ENCODE assay signal across 8 cellular contexts in genomic region chr12:74412607-74413230, GRCh38.
DNase-seq lines count a peak whose midpoint lies in the region; ATAC-seq and TF ChIP-seq lines count a peak whose summit lies in the region.

No MANE protein-coding gene starts in this region.

- no peaks in the 10 kb centered on the region for H3K4me1 ChIP-seq in vagina

- no peaks in the 10 kb centered on the region for H3K36me3 Mint-ChIP-seq in natural killer cell
- H3K36me3 Mint-ChIP-seq in natural killer cell treated with Interleukin-12 subunit alpha and Interleukin-12 subunit beta and Interleukin-15 and Interleukin-18, amount 100 ng/mL, for 72 hours = no peaks in the 10 kb centered on the region
- H3K36me3 Mint-ChIP-seq in activated T-cell treated with anti-CD3 and anti-CD28 coated beads, Interleukin-2, amount 50 U/mL, for 72 hours (ENCODE audit: insufficient read depth in 2 of 2) = no peaks in the 10 kb centered on the region

- TF ChIP-seq POLR2A in vagina (IDR thresholded peaks at IDR 0.05) = no peak

- TF ChIP-seq CTCF in natural killer cell (IDR thresholded peaks at IDR 0.05) = peak; percentile 61
- peak; percentile 34 for TF ChIP-seq CTCF in fibroblast of pulmonary artery (IDR thresholded peaks at IDR 0.05; ENCODE audit: low read length, missing control alignments)
- TF ChIP-seq CTCF in vagina (IDR thresholded peaks at IDR 0.05) = peak; percentile 13 to 31 (median 15)

- no peak overlapping the region for H3K27ac ChIP-seq in vagina

- H3K4me3 ChIP-seq in fibroblast of pulmonary artery (replicated peaks; ENCODE audit: low read depth, low read length) (no peak overlapping the region), vagina (no peak overlapping the region)

- ATAC-seq in natural killer cell (no peak), GM19035 (IDR thresholded peaks at IDR 0.05; ENCODE audit: unreplicated experiment) (no peak), HG03378 (IDR thresholded peaks at IDR 0.05; ENCODE audit: unreplicated experiment) (no peak)
- ATAC-seq in natural killer cell treated with Interleukin-12 subunit alpha and Interleukin-12 subunit beta and Interleukin-15 and Interleukin-18, amount 100 ng/mL, for 72 hours = no peak
- no peak for ATAC-seq in activated T-cell treated with anti-CD3 and anti-CD28 coated beads, Interleukin-2, amount 50 U/mL, for 72 hours (replicated peaks in 1 of 2)

- H3K27ac Mint-ChIP-seq in natural killer cell = no peak overlapping the region
- no peak overlapping the region for H3K27ac Mint-ChIP-seq in natural killer cell treated with Interleukin-12 subunit alpha and Interleukin-12 subunit beta and Interleukin-15 and Interleukin-18, amount 100 ng/mL, for 72 hours
- H3K27ac Mint-ChIP-seq in activated T-cell treated with anti-CD3 and anti-CD28 coated beads, Interleukin-2, amount 50 U/mL, for 72 hours = no peak overlapping the region

- intact Hi-C loops in natural killer cell (cut with micrococcal nuclease) = loop anchor here (1.0 kb wide), 1 partner anchor 125 kb away; the partner anchor contains the start of gene ATXN7L3B
- intact Hi-C loops in vagina (cut with DNase I) = no loop called here

- H3K9me3 ChIP-seq in vagina = no peaks in the 10 kb centered on the region

- H3K9me3 Mint-ChIP-seq in natural killer cell = no peaks in the 10 kb centered on the region
- H3K9me3 Mint-ChIP-seq in natural killer cell treated with Interleukin-12 subunit alpha and Interleukin-12 subunit beta and Interleukin-15 and Interleukin-18, amount 100 ng/mL, for 72 hours = no peaks in the 10 kb centered on the region
- no peaks in the 10 kb centered on the region for H3K9me3 Mint-ChIP-seq in activated T-cell treated with anti-CD3 and anti-CD28 coated beads, Interleukin-2, amount 50 U/mL, for 72 hours

- H3K27me3 Mint-ChIP-seq in natural killer cell (ENCODE audit: low read depth in 2 of 2) = peaks cover 8 to 36% of the 10 kb centered on the region in 2 donors
- H3K27me3 Mint-ChIP-seq in natural killer cell treated with Interleukin-12 subunit alpha and Interleukin-12 subunit beta and Interleukin-15 and Interleukin-18, amount 100 ng/mL, for 72 hours = peaks cover 10 to 13% of the 10 kb centered on the region in 2 donors
- H3K27me3 Mint-ChIP-seq in activated T-cell treated with anti-CD3 and anti-CD28 coated beads, Interleukin-2, amount 50 U/mL, for 72 hours (ENCODE audit: low read depth) = peaks cover 6% of the 10 kb centered on the region

- no peak overlapping the region for H3K4me3 Mint-ChIP-seq in natural killer cell
- no peak overlapping the region for H3K4me3 Mint-ChIP-seq in natural killer cell treated with Interleukin-12 subunit alpha and Interleukin-12 subunit beta and Interleukin-15 and Interleukin-18, amount 100 ng/mL, for 72 hours
- no peak overlapping the region for H3K4me3 Mint-ChIP-seq in activated T-cell treated with anti-CD3 and anti-CD28 coated beads, Interleukin-2, amount 50 U/mL, for 72 hours

- no peaks in the 10 kb centered on the region for H3K27me3 ChIP-seq in vagina

- no peaks in the 10 kb centered on the region for H3K4me1 Mint-ChIP-seq in natural killer cell
- H3K4me1 Mint-ChIP-seq in natural killer cell treated with Interleukin-12 subunit alpha and Interleukin-12 subunit beta and Interleukin-15 and Interleukin-18, amount 100 ng/mL, for 72 hours (ENCODE audit: low read depth in 2 of 2) = no peaks in the 10 kb centered on the region
- no peaks in the 10 kb centered on the region for H3K4me1 Mint-ChIP-seq in activated T-cell treated with anti-CD3 and anti-CD28 coated beads, Interleukin-2, amount 50 U/mL, for 72 hours (ENCODE audit: low read depth)

- DNase-seq in natural killer cell (no peak), OCI-M1 (lab: John Stamatoyannopoulos, UW) (peak; percentile 74), fibroblast of pulmonary artery (ENCODE audit: low read depth) (peak; percentile 32), vagina (ENCODE audit: extremely low spot score in 2 of 2) (no peak)
- no peak for DNase-seq in natural killer cell treated with Interleukin-12 subunit alpha and Interleukin-12 subunit beta and Interleukin-15 and Interleukin-18, amount 100 ng/mL, for 72 hours (ENCODE audit: low spot score)
- no peak for DNase-seq in activated T-cell treated with anti-CD3 and anti-CD28 coated beads, Interleukin-2, amount 50 U/mL, for 72 hours

- no peaks in the 10 kb centered on the region for H3K36me3 ChIP-seq in vagina

Comparison
In these comparisons a context has a peak if more than half of its experiments do, and no peak if none do; other contexts are left out.
1. DNase-seq: peak in OCI-M1 (single experiment) and fibroblast of pulmonary artery (single experiment); none in natural killer cell (single experiment), natural killer cell treated with Interleukin-12 subunit alpha and Interleukin-12 subunit beta and Interleukin-15 and Interleukin-18, amount 100 ng/mL, for 72 hours (single experiment), vagina (0 of 2) and activated T-cell treated with anti-CD3 and anti-CD28 coated beads, Interleukin-2, amount 50 U/mL, for 72 hours (0 of 2).
2. Peak in every context shown above with its lines, with median percentiles within 50 percentile points of each other: CTCF ChIP-seq.